Comparison of ENCODE assay signal across 17 cellular contexts in the genomic region with DNA sequence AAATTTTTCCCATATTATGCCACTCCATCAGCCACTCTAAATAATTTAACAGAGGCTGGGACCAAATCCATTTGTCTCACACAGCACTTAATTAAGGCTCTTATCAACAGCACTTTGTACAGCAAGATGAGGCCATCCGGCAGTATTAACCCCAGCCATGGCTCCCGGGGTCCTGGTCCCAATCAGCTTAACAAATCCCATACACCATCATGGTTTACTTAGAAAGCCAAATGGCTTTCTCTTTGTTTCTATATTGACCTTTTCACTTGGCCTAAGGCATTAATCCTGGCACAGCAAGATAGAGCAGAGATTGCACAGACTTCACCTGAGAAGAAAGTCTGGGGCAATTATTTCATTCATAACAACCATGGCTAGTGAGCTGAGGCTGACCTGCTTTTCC. TPM values are rescaled to one million over a fixed set of nuclear protein-coding genes. Genes with fewer than 3 reads are reported as not detected.
DNase-seq lines count a peak whose midpoint lies in the region; ATAC-seq and TF ChIP-seq lines count a peak whose summit lies in the region.
"Had no signal": no experiment of that assay in that cellular context is flagged by ENCODE, and none has a peak within 500 bp of the region (broad histone marks: within the 10 kb centered on the region; RNA-seq: fewer than 3 reads in every experiment).

No MANE protein-coding gene starts in this region.

- no peaks in the 10 kb centered on the region for H3K36me3 ChIP-seq in BE2C
- no peaks in the 10 kb centered on the region for H3K36me3 ChIP-seq in psoas muscle (ENCODE audit: insufficient read depth in 1 of 2, low read depth in 1 of 2)
- no peaks in the 10 kb centered on the region for H3K36me3 ChIP-seq in sigmoid colon
- H3K36me3 ChIP-seq in upper lobe of right lung = no peaks in the 10 kb centered on the region
- H3K36me3 ChIP-seq: BLaER1 had no signal

- peaks cover 9% of the 10 kb centered on the region; the same call in 1 of the 2 replicates for H3K4me1 ChIP-seq in BE2C
- H3K4me1 ChIP-seq in psoas muscle = no peaks in the 10 kb centered on the region
- H3K4me1 ChIP-seq in sigmoid colon = no peaks in the 10 kb centered on the region
- H3K4me1 ChIP-seq in upper lobe of right lung = no peaks in the 10 kb centered on the region
- H3K4me1 ChIP-seq: A549, BLaER1 had no signal

- no peaks in the 10 kb centered on the region for H3K27me3 Mint-ChIP-seq in nephron progenitor cell (ENCODE audit: low read depth, poor library complexity)

- WGBS in psoas muscle, 3 donors = 83 to 89% (median 85%) methylated on average over 2 of the region's 2 CpGs
- 85 to 92% methylated on average over 2 of the region's 2 CpGs for WGBS in sigmoid colon, 2 donors

- H3K9me3 ChIP-seq in BE2C (no peaks in the 10 kb centered on the region), psoas muscle (peaks cover 5% of the 10 kb centered on the region), sigmoid colon (peaks cover 0 to 7% (median 2%) of the 10 kb centered on the region in 4 donors), upper lobe of right lung (peaks cover 14% of the 10 kb centered on the region)

- no peak overlapping the region for H3K4me3 Mint-ChIP-seq in nephron progenitor cell
- H3K4me3 Mint-ChIP-seq: CD14-positive monocyte; CD4-positive, alpha-beta memory T cell; H9 had no signal

- no peak for TF ChIP-seq POLR2A in sigmoid colon (IDR thresholded peaks at IDR 0.05)

- intact Hi-C loops in psoas muscle (cut with DNase I) = no loop called here
- intact Hi-C loops in sigmoid colon (cut with DNase I) = no loop called here
- intact Hi-C loops in upper lobe of right lung (cut with DNase I) = no loop called here

- no peak overlapping the region for H3K4me3 ChIP-seq in BE2C (ENCODE audit: low read depth, low read length)
- H3K4me3 ChIP-seq in psoas muscle = no peak overlapping the region
- H3K4me3 ChIP-seq in sigmoid colon = no peak overlapping the region
- H3K4me3 ChIP-seq in upper lobe of right lung = no peak overlapping the region
- H3K4me3 ChIP-seq: A549, BLaER1, GM12878 had no signal

- H3K27ac ChIP-seq in psoas muscle (no peak overlapping the region), sigmoid colon (no peak overlapping the region), upper lobe of right lung (no peak overlapping the region)
- H3K27ac ChIP-seq: 22Rv1, BLaER1 had no signal

- peak; percentile 79 for DNase-seq in BE2C
- peak; percentile 51 for DNase-seq in NCI-H146 treated with DMSO at 0.1 percent for 48 hours (lab: John Stamatoyannopoulos, UW; ENCODE audit: unreplicated experiment)
- peak; percentile 83 for DNase-seq in SK-N-DZ (ENCODE audit: low spot score)
- no peak for DNase-seq in nephron progenitor cell
- DNase-seq in psoas muscle = no peak
- DNase-seq in sigmoid colon = no peak
- no peak for DNase-seq in superior temporal gyrus (ENCODE audit: extremely low spot score)
- no peak for DNase-seq in upper lobe of right lung
- DNase-seq: AML-193; CD4-positive, alpha-beta memory T cell; DMS79 treated with DMSO at 0.1 percent for 48 hours; H9 had no signal

- peaks cover 14% of the 10 kb centered on the region for H3K9me3 Mint-ChIP-seq in nephron progenitor cell

- peak overlapping the region; percentile 32 for H3K27ac Mint-ChIP-seq in nephron progenitor cell
- H3K27ac Mint-ChIP-seq: CD14-positive monocyte; CD4-positive, alpha-beta memory T cell; H9 had no signal

- no peaks in the 10 kb centered on the region for H3K36me3 Mint-ChIP-seq in nephron progenitor cell (ENCODE audit: low read depth)

- ATAC-seq in psoas muscle (no peak), upper lobe of right lung (no peak)
- ATAC-seq: A549, GM12878 had no signal

- H3K27me3 ChIP-seq in BE2C (no peaks in the 10 kb centered on the region), psoas muscle (ENCODE audit: insufficient read depth in 3 of 3, low read length in 2 of 3) (no peaks in the 10 kb centered on the region), sigmoid colon (no peaks in the 10 kb centered on the region), upper lobe of right lung (no peaks in the 10 kb centered on the region)
- H3K27me3 ChIP-seq: BLaER1 had no signal

- no peak for TF ChIP-seq EP300 in sigmoid colon (IDR thresholded peaks at IDR 0.05)

- TF ChIP-seq CTCF in BE2C (IDR thresholded peaks at IDR 0.05; ENCODE audit: low read depth, low read length) (no peak), nephron progenitor cell (IDR thresholded peaks at IDR 0.05) (no peak), psoas muscle (IDR thresholded peaks at IDR 0.05) (no peak), sigmoid colon (IDR thresholded peaks at IDR 0.05) (no peak), upper lobe of right lung (IDR thresholded peaks at IDR 0.05) (no peak)

- H3K4me1 Mint-ChIP-seq in nephron progenitor cell = peaks cover 4% of the 10 kb centered on the region
- H3K4me1 Mint-ChIP-seq: CD4-positive, alpha-beta memory T cell had no signal

RNA-seq across cellular contexts. Expression of a gene that starts 38.6 kb away (rescaled TPM):
- 43.0 TPM for polyA plus RNA-seq in BE2C (2012; ENCODE audit: insufficient read depth, insufficient read length, low read depth)
- 15.1 and 22.4 TPM in 2 replicates for polyA plus RNA-seq in SK-N-DZ (2014; cell fraction: cytosol; rRNA removed)
- polyA plus RNA-seq in SK-N-DZ (2014; cell fraction: nucleus; rRNA removed) = 12.4 and 16.1 TPM in 2 replicates
- total RNA-seq in psoas muscle = 10 to 100 TPM in 3 of 4 donors, 1 to 10 TPM in 1; 9.0 to 25.2 (median 18.9) TPM
- polyA plus RNA-seq in psoas muscle = 10 to 100 TPM; 25.4 to 32.9 (median 28.5) TPM
- 10 to 100 TPM; 22.8 to 29.3 (median 26.7) TPM for total RNA-seq in sigmoid colon
- polyA plus RNA-seq in sigmoid colon = 10 to 100 TPM; 55.5 to 79.3 (median 75.4) TPM
- total RNA-seq in upper lobe of right lung = 48.4 TPM

Comparison
In these comparisons a context has a peak if more than half of its experiments do, and no peak if none do; other contexts are left out.
1. DNase-seq: peak in BE2C (single experiment), NCI-H146 treated with DMSO at 0.1 percent for 48 hours (single experiment) and SK-N-DZ (single experiment); none in nephron progenitor cell (single experiment), psoas muscle (0 of 2), sigmoid colon (single experiment), superior temporal gyrus (single experiment) and upper lobe of right lung (single experiment).